ENCODE assay signal across 14 cellular contexts in genomic region chr17:13725286-13725990, GRCh38.
DNase-seq lines count a peak whose midpoint lies in the region; ATAC-seq lines count a peak whose summit lies in the region.
"Had no signal": no experiment of that assay in that cellular context is flagged by ENCODE, and none has a peak within 500 bp of the region (broad histone marks: within the 10 kb centered on the region; RNA-seq: fewer than 3 reads in every experiment).

No MANE protein-coding gene starts in this region.

- H3K4me1 Mint-ChIP-seq in stimulated activated effector memory CD8-positive, alpha-beta T cell treated with anti-CD3 and anti-CD28 coated beads, Interleukin-12 subunit alpha, Interleukin-12 subunit beta, amount 100 ng/mL, for 72 hours, result no peaks in the 10 kb centered on the region
- H3K4me1 Mint-ChIP-seq: activated naive CD8-positive, alpha-beta T cell treated with anti-CD3 and anti-CD28 coated beads, Interleukin-2, amount 10 ng/mL, durations not matched to agents 7 days and 5 days had no signal

- H3K27ac Mint-ChIP-seq in stimulated activated effector memory CD8-positive, alpha-beta T cell treated with anti-CD3 and anti-CD28 coated beads, Interleukin-12 subunit alpha, Interleukin-12 subunit beta, amount 100 ng/mL, for 72 hours, result no peak overlapping the region
- H3K27ac Mint-ChIP-seq: activated naive CD8-positive, alpha-beta T cell treated with anti-CD3 and anti-CD28 coated beads, Interleukin-2, amount 10 ng/mL, durations not matched to agents 7 days and 5 days had no signal

- no peak overlapping the region for H3K4me3 Mint-ChIP-seq in stimulated activated effector memory CD8-positive, alpha-beta T cell treated with anti-CD3 and anti-CD28 coated beads, Interleukin-12 subunit alpha, Interleukin-12 subunit beta, amount 100 ng/mL, for 72 hours
- H3K4me3 Mint-ChIP-seq: activated naive CD8-positive, alpha-beta T cell treated with anti-CD3 and anti-CD28 coated beads, Interleukin-2, amount 10 ng/mL, durations not matched to agents 7 days and 5 days had no signal

- H3K9me3 Mint-ChIP-seq in stimulated activated effector memory CD8-positive, alpha-beta T cell treated with anti-CD3 and anti-CD28 coated beads, Interleukin-12 subunit alpha, Interleukin-12 subunit beta, amount 100 ng/mL, for 72 hours, result no peaks in the 10 kb centered on the region

- no peak for ATAC-seq in stimulated activated effector memory CD8-positive, alpha-beta T cell treated with anti-CD3 and anti-CD28 coated beads, Interleukin-12 subunit alpha, Interleukin-12 subunit beta, amount 100 ng/mL, for 72 hours

- no peaks in the 10 kb centered on the region for H3K36me3 Mint-ChIP-seq in stimulated activated effector memory CD8-positive, alpha-beta T cell treated with anti-CD3 and anti-CD28 coated beads, Interleukin-12 subunit alpha, Interleukin-12 subunit beta, amount 100 ng/mL, for 72 hours
- H3K36me3 Mint-ChIP-seq: activated naive CD8-positive, alpha-beta T cell treated with anti-CD3 and anti-CD28 coated beads, Interleukin-2, amount 10 ng/mL, durations not matched to agents 7 days and 5 days had no signal

- peak; percentile 55 for DNase-seq in AG08396 (ENCODE audit: low spot score)
- DNase-seq in HuH-7.5 (ENCODE audit: low spot score), result peak; percentile 13
- peak; percentile 53 for DNase-seq in astrocyte of the hippocampus (ENCODE audit: low read depth, low spot score)
- DNase-seq in islet precursor cell, result peak; percentile 74
- no peak for DNase-seq in stimulated activated effector memory CD8-positive, alpha-beta T cell treated with anti-CD3 and anti-CD28 coated beads, Interleukin-12 subunit alpha, Interleukin-12 subunit beta, amount 100 ng/mL, for 72 hours (ENCODE audit: low spot score in 2 of 2)
- DNase-seq in DMS 273 (lab: John Stamatoyannopoulos, UW; ENCODE audit: unreplicated experiment), result no peak
- no peak for DNase-seq in DMS114 treated with DMSO at 0.1 percent for 48 hours (lab: John Stamatoyannopoulos, UW; ENCODE audit: unreplicated experiment)
- DNase-seq in SHP77 treated with DMSO at 0.1 percent for 48 hours (lab: John Stamatoyannopoulos, UW), result no peak
- DNase-seq: activated CD4-positive, alpha-beta T cell treated with anti-CD3 and anti-CD28 coated beads for 4 hours; activated naive CD8-positive, alpha-beta T cell treated with anti-CD3 and anti-CD28 coated beads, Interleukin-2, amount 10 ng/mL, durations not matched to agents 7 days and 5 days; activated T-cell treated with anti-CD3 and anti-CD28 coated beads for 4 hours; NCI-H1417; NCI-H524; small intestine had no signal

Comparison
In these comparisons a context has a peak if more than half of its experiments do, and no peak if none do; other contexts are left out.
1. DNase-seq: peak in AG08396 (single experiment), HuH-7.5 (single experiment), astrocyte of the hippocampus (single experiment) and islet precursor cell (single experiment); none in stimulated activated effector memory CD8-positive, alpha-beta T cell treated with anti-CD3 and anti-CD28 coated beads, Interleukin-12 subunit alpha, Interleukin-12 subunit beta, amount 100 ng/mL, for 72 hours (0 of 2), DMS 273 (single experiment), DMS114 treated with DMSO at 0.1 percent for 48 hours (single experiment) and SHP77 treated with DMSO at 0.1 percent for 48 hours (single experiment).